ENCODE assay signal across 14 cellular contexts in the genomic region with DNA sequence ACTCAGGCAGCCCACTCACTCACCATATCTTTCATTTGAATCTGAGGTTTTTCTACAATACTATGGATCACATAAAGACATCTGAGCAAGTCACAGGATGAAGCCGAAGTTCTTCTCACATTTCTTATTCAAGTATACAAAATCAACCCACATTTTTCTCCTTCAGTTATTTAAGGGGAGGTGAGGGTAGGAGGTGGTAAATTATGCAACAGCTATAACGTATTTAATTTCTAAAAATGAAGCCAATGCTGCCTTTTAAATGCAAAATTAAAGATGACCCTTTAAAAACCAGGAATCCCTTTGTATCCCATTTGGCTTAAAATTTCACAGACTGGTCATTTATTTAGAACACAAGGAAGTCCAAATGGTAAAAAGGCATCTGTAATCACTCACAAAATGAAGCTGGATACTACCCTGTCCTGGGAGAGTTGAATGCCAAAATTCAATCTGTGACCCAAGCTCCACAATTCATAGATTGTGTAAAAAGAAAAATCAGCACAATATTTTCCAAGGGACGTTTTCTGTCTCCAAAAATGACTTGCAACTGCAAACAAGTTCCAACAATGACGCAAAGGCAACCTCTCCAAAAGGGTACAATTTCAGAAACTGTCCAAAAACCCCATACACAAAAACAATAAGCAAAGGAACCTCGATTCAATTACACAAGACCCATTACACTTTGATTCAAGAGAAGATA. TPM values are rescaled to one million over a fixed set of nuclear protein-coding genes. Genes with fewer than 3 reads are reported as not detected.
A peak's percentile ranks its signal among the peaks of the same experiment; 100 is the strongest.
DNase-seq lines count a peak whose midpoint lies in the region; ATAC-seq and TF ChIP-seq lines count a peak whose summit lies in the region.
"Had no signal": no experiment of that assay in that cellular context is flagged by ENCODE, and none has a peak within 500 bp of the region (broad histone marks: within the 10 kb centered on the region; RNA-seq: fewer than 3 reads in every experiment).

No MANE protein-coding gene starts in this region.

- H3K9me3 Mint-ChIP-seq in brain (peaks cover 7 to 12% (median 8%) of the 10 kb centered on the region in 5 experiments), neural progenitor cell (peaks cover 13% of the 10 kb centered on the region)
- H3K9me3 Mint-ChIP-seq in activated naive CD8-positive, alpha-beta T cell treated with anti-CD3 and anti-CD28 coated beads, Interleukin-2, amount 50 U/mL, for 24 hours: peaks cover 8% of the 10 kb centered on the region

- peaks cover 46% of the 10 kb centered on the region for H3K79me2 ChIP-seq in neural progenitor cell (ENCODE audit: low read depth)
- H3K79me2 ChIP-seq: parathyroid adenoma had no signal

- H3K9me3 ChIP-seq in A673 (ENCODE audit: low read depth, low read length, poor library complexity, severe bottlenecking): peaks cover under 1% of the 10 kb centered on the region
- H3K9me3 ChIP-seq in psoas muscle: no peaks in the 10 kb centered on the region
- H3K9me3 ChIP-seq in neural progenitor cell (ENCODE audit: low read depth): no peaks in the 10 kb centered on the region

- TF ChIP-seq CTCF in A673 (conservative IDR thresholded peaks at IDR 0.05; ENCODE audit: low read depth, low read length) (no peak), brain (conservative IDR thresholded peaks at IDR 0.05) (no peak), psoas muscle (IDR thresholded peaks at IDR 0.05) (no peak), neural progenitor cell (IDR thresholded peaks at IDR 0.05) (no peak)

- H3K27ac ChIP-seq in A673 (ENCODE audit: low read depth, low read length, poor library complexity, severe bottlenecking) (no peak overlapping the region), psoas muscle (no peak overlapping the region), neural progenitor cell (no peak overlapping the region)
- H3K27ac ChIP-seq: parathyroid adenoma had no signal

- intact Hi-C loops in A673 (cut with micrococcal nuclease; ENCODE audit: unreplicated experiment): no loop called here
- intact Hi-C loops in left cardiac atrium (cut with DNase I): no loop called here
- intact Hi-C loops in psoas muscle (cut with DNase I): no loop called here

- peaks cover 21% of the 10 kb centered on the region for H3K4me1 ChIP-seq in A673 (ENCODE audit: insufficient read depth, low read length, poor library complexity, severe bottlenecking)
- H3K4me1 ChIP-seq in psoas muscle: peaks cover 19% of the 10 kb centered on the region
- H3K4me1 ChIP-seq in neural progenitor cell: no peaks in the 10 kb centered on the region

- peak overlapping the region in 1 of 5 experiments; percentile 23 for H3K4me3 Mint-ChIP-seq in brain
- no peak overlapping the region for H3K4me3 Mint-ChIP-seq in activated naive CD8-positive, alpha-beta T cell treated with anti-CD3 and anti-CD28 coated beads, Interleukin-2, amount 50 U/mL, for 24 hours
- H3K4me3 Mint-ChIP-seq in neural progenitor cell: no peak overlapping the region
- H3K4me3 Mint-ChIP-seq: activated naive CD8-positive, alpha-beta T cell treated with anti-CD3 and anti-CD28 coated beads for 36 hours; CD4-positive, alpha-beta memory T cell had no signal

- H3K36me3 ChIP-seq in A673 (ENCODE audit: insufficient read depth, low read length, poor library complexity, severe bottlenecking) (no peaks in the 10 kb centered on the region), psoas muscle (ENCODE audit: insufficient read depth in 1 of 2, low read depth in 1 of 2) (no peaks in the 10 kb centered on the region), H7 (replicated peaks; ENCODE audit: control insufficient read depth, insufficient read depth, low read length) (no peaks in the 10 kb centered on the region; the same call in 1 of the 2 replicates), neural progenitor cell (no peaks in the 10 kb centered on the region)

- H3K27me3 Mint-ChIP-seq in brain (no peaks in the 10 kb centered on the region), neural progenitor cell (ENCODE audit: insufficient read depth, low read depth) (no peaks in the 10 kb centered on the region)
- no peaks in the 10 kb centered on the region for H3K27me3 Mint-ChIP-seq in activated naive CD8-positive, alpha-beta T cell treated with anti-CD3 and anti-CD28 coated beads, Interleukin-2, amount 50 U/mL, for 24 hours
- H3K27me3 Mint-ChIP-seq: activated naive CD8-positive, alpha-beta T cell treated with anti-CD3 and anti-CD28 coated beads for 36 hours; CD4-positive, alpha-beta memory T cell had no signal

- H3K27me3 ChIP-seq in A673 (replicated peaks; ENCODE audit: insufficient read depth, low read depth, low read length, poor library complexity): no peaks in the 10 kb centered on the region
- H3K27me3 ChIP-seq in psoas muscle (ENCODE audit: insufficient read depth in 3 of 3, low read length in 2 of 3): no peaks in the 10 kb centered on the region
- H3K27me3 ChIP-seq in H7 (ENCODE audit: control insufficient read depth, insufficient read depth, low read length): no peaks in the 10 kb centered on the region
- no peaks in the 10 kb centered on the region for H3K27me3 ChIP-seq in neural progenitor cell

- H3K9ac ChIP-seq in neural progenitor cell: no peak overlapping the region
- H3K9ac ChIP-seq: parathyroid adenoma had no signal

- ATAC-seq in left cardiac atrium: peak; percentile 76 to 81
- ATAC-seq in psoas muscle: no peak
- no peak for ATAC-seq in activated naive CD8-positive, alpha-beta T cell treated with anti-CD3 and anti-CD28 coated beads, Interleukin-2, amount 50 U/mL, for 24 hours
- ATAC-seq: activated CD4-positive, CD25-positive, alpha-beta regulatory T cell treated with anti-CD3 and anti-CD28 coated beads, Interleukin-2, amount 50 U/mL, for 24 hours had no signal

- BruUV-seq in A673 (replicated peaks; lab: Mats Ljungman, UMichigan): no TSS peak

- H2AFZ ChIP-seq in neural progenitor cell (replicated peaks): no peak overlapping the region

- 29 to 51% (median 31%) methylated on average over 5 of the region's 5 CpGs for WGBS in psoas muscle, 3 donors

- H4K20me1 ChIP-seq in neural progenitor cell (ENCODE audit: low read depth): no peaks in the 10 kb centered on the region

- POLR2A ChIA-PET in A673 (lab: Charles Lee; ENCODE audit: low non-redundant PET): interaction anchor here (0.7 kb wide), 1 partner anchor 14 kb away, joined by 6 read pairs; no protein-coding TSS in a partner anchor

- peaks cover 12% of the 10 kb centered on the region for H3K36me3 Mint-ChIP-seq in brain
- no peaks in the 10 kb centered on the region for H3K36me3 Mint-ChIP-seq in activated naive CD8-positive, alpha-beta T cell treated with anti-CD3 and anti-CD28 coated beads, Interleukin-2, amount 50 U/mL, for 24 hours (ENCODE audit: low read depth)
- no peaks in the 10 kb centered on the region for H3K36me3 Mint-ChIP-seq in neural progenitor cell

- CTCF ChIA-PET in A673 (lab: Charles Lee): no interaction called here

- DNase-seq in A673 (ENCODE audit: low spot score): no peak
- DNase-seq in left cardiac atrium: no peak
- no peak for DNase-seq in psoas muscle
- no peak for DNase-seq in H7
- no peak for DNase-seq in activated naive CD8-positive, alpha-beta T cell treated with anti-CD3 and anti-CD28 coated beads, Interleukin-2, amount 50 U/mL, for 24 hours
- no peak for DNase-seq in neural progenitor cell (ENCODE audit: low spot score)
- no peak for DNase-seq in cerebellar cortex (ENCODE audit: low spot score)
- DNase-seq: activated naive CD8-positive, alpha-beta T cell treated with anti-CD3 and anti-CD28 coated beads for 36 hours; CD4-positive, alpha-beta memory T cell; NCI-H1930; NCI-H524 treated with DMSO at 0.1 percent for 48 hours had no signal

- H3K4me2 ChIP-seq in neural progenitor cell: no peak overlapping the region

- H3F3A ChIP-seq in neural progenitor cell (ENCODE audit: low read depth): no peaks in the 10 kb centered on the region

- H3K4me1 Mint-ChIP-seq in brain (peaks cover 32% of the 10 kb centered on the region), neural progenitor cell (peaks cover 2% of the 10 kb centered on the region)
- H3K4me1 Mint-ChIP-seq in activated naive CD8-positive, alpha-beta T cell treated with anti-CD3 and anti-CD28 coated beads, Interleukin-2, amount 50 U/mL, for 24 hours: no peaks in the 10 kb centered on the region

- H3K4me3 ChIP-seq in A673 (ENCODE audit: low read depth, low read length, poor library complexity, severe bottlenecking) (peak overlapping the region; percentile 19), psoas muscle (peak overlapping the region; percentile 6), H7 (ENCODE audit: insufficient read depth, low read depth, low read length) (no peak overlapping the region), neural progenitor cell (no peak overlapping the region)

- H3K27ac Mint-ChIP-seq in brain: peak overlapping the region in 3 of 5 experiments; percentile 5 to 89 (median 9)
- no peak overlapping the region for H3K27ac Mint-ChIP-seq in activated naive CD8-positive, alpha-beta T cell treated with anti-CD3 and anti-CD28 coated beads, Interleukin-2, amount 50 U/mL, for 24 hours
- H3K27ac Mint-ChIP-seq in neural progenitor cell: no peak overlapping the region
- H3K27ac Mint-ChIP-seq: activated naive CD8-positive, alpha-beta T cell treated with anti-CD3 and anti-CD28 coated beads for 36 hours; CD4-positive, alpha-beta memory T cell had no signal

RNA-seq across cellular contexts. Expression of a gene that starts 48.8 kb away (rescaled TPM):
- total RNA-seq in A673 (2021) (181 and 232 TPM in 2 replicates), left cardiac atrium (100 to 1,000 TPM in 1 of 2 donors, 10 to 100 TPM in 1; 83.3 to 130 TPM), psoas muscle (10 to 100 TPM; 22.7 to 75.7 (median 33.8) TPM), neural progenitor cell (ENCODE audit: low replicate concordance) (39.8 and 61.8 TPM in 2 replicates)
- polyA plus RNA-seq in brain (ENCODE audit: insufficient read depth, low read depth, low replicate concordance) (41.4 TPM), psoas muscle (10 to 100 TPM in 2 of 3 donors, 1 to 10 TPM in 1; 8.5 to 13.6 (median 10.1) TPM)
- 25.9 and 26.6 TPM in 2 replicates for total RNA-seq in H7 (2014; rRNA removed; shearing (Covaris generic))

Comparison
In these comparisons a context has a peak if more than half of its experiments do, and no peak if none do; other contexts are left out.
1. H3K4me3 ChIP-seq: peak in A673 (single experiment) and psoas muscle (single experiment); none in H7 (single experiment) and neural progenitor cell (single experiment).
2. H3K27ac Mint-ChIP-seq: peak in brain (3 of 5); none in activated naive CD8-positive, alpha-beta T cell treated with anti-CD3 and anti-CD28 coated beads, Interleukin-2, amount 50 U/mL, for 24 hours (single experiment) and neural progenitor cell (single experiment).
3. ATAC-seq: peak in left cardiac atrium (2 of 2); none in psoas muscle (0 of 4) and activated naive CD8-positive, alpha-beta T cell treated with anti-CD3 and anti-CD28 coated beads, Interleukin-2, amount 50 U/mL, for 24 hours (single experiment).